ENCODE assay signal across 21 cellular contexts in genomic region chr3:12351145-12351544, GRCh38.
DNase-seq lines count a peak whose midpoint lies in the region; ATAC-seq and TF ChIP-seq lines count a peak whose summit lies in the region.
"Had no signal": no experiment of that assay in that cellular context is flagged by ENCODE, and none has a peak within 500 bp of the region (broad histone marks: within the 10 kb centered on the region; RNA-seq: fewer than 3 reads in every experiment).

No MANE protein-coding gene starts in this region.

- H3K27me3 ChIP-seq in Loucy (ENCODE audit: insufficient read depth, low read length, poor library complexity, severe bottlenecking) (no peaks in the 10 kb centered on the region), adipocyte (replicated peaks; ENCODE audit: control insufficient read depth, insufficient read depth, low read length) (no peaks in the 10 kb centered on the region), skeletal muscle satellite cell (ENCODE audit: control insufficient read depth, insufficient read depth, low read length) (no peaks in the 10 kb centered on the region), neural progenitor cell (peaks cover 17% of the 10 kb centered on the region)
- H3K27me3 ChIP-seq: BLaER1, testis had no signal

- no peaks in the 10 kb centered on the region for H3K36me3 Mint-ChIP-seq in neural progenitor cell

- no peak overlapping the region for H3K27ac ChIP-seq in neural progenitor cell
- H3K27ac ChIP-seq: BLaER1, esophagus muscularis mucosa, parathyroid adenoma, testis had no signal

- no peaks in the 10 kb centered on the region for H4K20me1 ChIP-seq in Loucy (ENCODE audit: insufficient read depth, low read length, poor library complexity, severe bottlenecking)
- no peaks in the 10 kb centered on the region for H4K20me1 ChIP-seq in neural progenitor cell (ENCODE audit: low read depth)
- H4K20me1 ChIP-seq: BLaER1 had no signal

- no peak overlapping the region for H3K9ac ChIP-seq in Loucy (ENCODE audit: low read depth, low read length, poor library complexity, severe bottlenecking)
- H3K9ac ChIP-seq in adipocyte (ENCODE audit: low read length): peak overlapping the region; percentile 89
- no peak overlapping the region for H3K9ac ChIP-seq in skeletal muscle satellite cell (ENCODE audit: low read depth, low read length)
- H3K9ac ChIP-seq in neural progenitor cell: no peak overlapping the region
- H3K9ac ChIP-seq: BLaER1, parathyroid adenoma had no signal

- peaks cover 51% of the 10 kb centered on the region for H3K4me1 ChIP-seq in Loucy (ENCODE audit: insufficient read depth, low read length, poor library complexity, severe bottlenecking)
- H3K4me1 ChIP-seq in adipocyte (ENCODE audit: control insufficient read depth, insufficient read depth, low read length): peaks cover 74% of the 10 kb centered on the region
- H3K4me1 ChIP-seq in skeletal muscle satellite cell (ENCODE audit: control insufficient read depth, insufficient read depth, low read length): peaks cover 30% of the 10 kb centered on the region
- H3K4me1 ChIP-seq in neural progenitor cell: no peaks in the 10 kb centered on the region
- H3K4me1 ChIP-seq: BLaER1 had no signal

- H3K79me2 ChIP-seq in Loucy (ENCODE audit: insufficient read depth, low read length) (no peaks in the 10 kb centered on the region), neural progenitor cell (ENCODE audit: low read depth) (no peaks in the 10 kb centered on the region)
- H3K79me2 ChIP-seq: parathyroid adenoma had no signal

- H3K9me3 Mint-ChIP-seq in neural progenitor cell: no peaks in the 10 kb centered on the region
- H3K9me3 Mint-ChIP-seq: activated CD4-positive, alpha-beta T cell treated with anti-CD3 and anti-CD28 coated beads, Interleukin-2, amount 10 ng/mL, durations not matched to agents 7 days and 5 days; activated naive CD8-positive, alpha-beta T cell treated with anti-CD3 and anti-CD28 coated beads, Interleukin-2, amount 50 U/mL, for 24 hours; activated T-cell treated with anti-CD3 and anti-CD28 coated beads, Interleukin-2, amount 50 U/mL, for 72 hours had no signal

- H3K36me3 ChIP-seq in Loucy (ENCODE audit: insufficient read depth, low read length): no peaks in the 10 kb centered on the region
- H3K36me3 ChIP-seq in adipocyte (ENCODE audit: control insufficient read depth, insufficient read depth, low read length, severe bottlenecking): peaks cover 5% of the 10 kb centered on the region
- H3K36me3 ChIP-seq in skeletal muscle satellite cell (ENCODE audit: insufficient read depth, low read length): no peaks in the 10 kb centered on the region
- H3K36me3 ChIP-seq in neural progenitor cell: no peaks in the 10 kb centered on the region
- H3K36me3 ChIP-seq: BLaER1, esophagus muscularis mucosa, HAP-1 had no signal

- H3K9me3 ChIP-seq in Loucy (ENCODE audit: insufficient read depth, low read depth, low read length) (no peaks in the 10 kb centered on the region), adipocyte (ENCODE audit: control insufficient read depth, low read length) (no peaks in the 10 kb centered on the region), skeletal muscle satellite cell (replicated peaks; ENCODE audit: low read length) (no peaks in the 10 kb centered on the region), neural progenitor cell (ENCODE audit: low read depth) (no peaks in the 10 kb centered on the region)
- H3K9me3 ChIP-seq: BLaER1, esophagus muscularis mucosa, HAP-1, testis had no signal

- no peak for TF ChIP-seq CTCF in Loucy (conservative IDR thresholded peaks at IDR 0.05; ENCODE audit: low read length)
- no peak for TF ChIP-seq CTCF in neural progenitor cell (IDR thresholded peaks at IDR 0.05)

- H3K4me2 ChIP-seq in Loucy (ENCODE audit: low read depth, low read length, poor library complexity, severe bottlenecking): no peak overlapping the region
- H3K4me2 ChIP-seq in skeletal muscle satellite cell (ENCODE audit: low read length): peak overlapping the region; percentile 21
- no peak overlapping the region for H3K4me2 ChIP-seq in neural progenitor cell
- H3K4me2 ChIP-seq: BLaER1 had no signal

- H3K9me2 ChIP-seq in Loucy (replicated peaks; ENCODE audit: low read depth, low read length): no peaks in the 10 kb centered on the region

- H2AFZ ChIP-seq in Loucy (ENCODE audit: low read length) (peak overlapping the region; percentile 23; the same call in 1 of the 2 replicates), neural progenitor cell (replicated peaks) (no peak overlapping the region)
- H2AFZ ChIP-seq: parathyroid adenoma had no signal

- peaks cover 2% of the 10 kb centered on the region for H3K27me3 Mint-ChIP-seq in neural progenitor cell (ENCODE audit: insufficient read depth, low read depth)

- H3K4me1 Mint-ChIP-seq in neural progenitor cell: no peaks in the 10 kb centered on the region
- H3K4me1 Mint-ChIP-seq: activated CD4-positive, alpha-beta T cell treated with anti-CD3 and anti-CD28 coated beads, Interleukin-2, amount 10 ng/mL, durations not matched to agents 7 days and 5 days had no signal

- no peak overlapping the region for H3K27ac Mint-ChIP-seq in neural progenitor cell
- H3K27ac Mint-ChIP-seq: activated CD4-positive, alpha-beta T cell treated with anti-CD3 and anti-CD28 coated beads, Interleukin-2, amount 10 ng/mL, durations not matched to agents 7 days and 5 days; activated naive CD8-positive, alpha-beta T cell treated with anti-CD3 and anti-CD28 coated beads, Interleukin-2, amount 50 U/mL, for 24 hours; activated T-cell treated with anti-CD3 and anti-CD28 coated beads, Interleukin-2, amount 50 U/mL, for 72 hours had no signal

- DNase-seq in adipocyte (ENCODE audit: low read depth) (peak; percentile 40), left lobe of liver (ENCODE audit: low spot score) (peak; percentile 73), NCI-H2227 treated with DMSO at 0.1 percent for 48 hours (lab: John Stamatoyannopoulos, UW) (no peak), neural progenitor cell (ENCODE audit: low spot score) (no peak), occipital lobe (lab: John Stamatoyannopoulos, UW) (no peak), OCI-M1 (lab: John Stamatoyannopoulos, UW) (no peak)
- DNase-seq: activated CD4-positive, alpha-beta T cell treated with anti-CD3 and anti-CD28 coated beads, Interleukin-2, amount 10 ng/mL, durations not matched to agents 7 days and 5 days; activated naive CD8-positive, alpha-beta T cell treated with anti-CD3 and anti-CD28 coated beads, Interleukin-2, amount 50 U/mL, for 24 hours; activated T-cell treated with anti-CD3 and anti-CD28 coated beads, Interleukin-2, amount 50 U/mL, for 72 hours; cortex of kidney; DMS53; midbrain; NCI-H2081 treated with DMSO at 0.1 percent for 48 hours; NCI-H774 had no signal

- H3K4me3 ChIP-seq in Loucy (ENCODE audit: low read length, poor library complexity, severe bottlenecking): no peak overlapping the region
- peak overlapping the region; percentile 81 for H3K4me3 ChIP-seq in adipocyte (ENCODE audit: low read length)
- no peak overlapping the region for H3K4me3 ChIP-seq in skeletal muscle satellite cell (ENCODE audit: low read length)
- no peak overlapping the region for H3K4me3 ChIP-seq in neural progenitor cell
- H3K4me3 ChIP-seq: BLaER1, esophagus muscularis mucosa, HAP-1, testis had no signal

- no peak overlapping the region for H3K4me3 Mint-ChIP-seq in neural progenitor cell
- H3K4me3 Mint-ChIP-seq: activated CD4-positive, alpha-beta T cell treated with anti-CD3 and anti-CD28 coated beads, Interleukin-2, amount 10 ng/mL, durations not matched to agents 7 days and 5 days; activated naive CD8-positive, alpha-beta T cell treated with anti-CD3 and anti-CD28 coated beads, Interleukin-2, amount 50 U/mL, for 24 hours; activated T-cell treated with anti-CD3 and anti-CD28 coated beads, Interleukin-2, amount 50 U/mL, for 72 hours had no signal

- peak; percentile 71 for ATAC-seq in left lobe of liver
- ATAC-seq: activated naive CD8-positive, alpha-beta T cell treated with anti-CD3 and anti-CD28 coated beads, Interleukin-2, amount 50 U/mL, for 24 hours; activated T-cell treated with anti-CD3 and anti-CD28 coated beads, Interleukin-2, amount 50 U/mL, for 72 hours had no signal

- no peaks in the 10 kb centered on the region for H3F3A ChIP-seq in Loucy (ENCODE audit: low read depth)
- H3F3A ChIP-seq in neural progenitor cell (ENCODE audit: low read depth): no peaks in the 10 kb centered on the region

Comparison
In these comparisons a context has a peak if more than half of its experiments do, and no peak if none do; other contexts are left out.
1. DNase-seq: peak in adipocyte (single experiment) and left lobe of liver (single experiment); none in NCI-H2227 treated with DMSO at 0.1 percent for 48 hours (single experiment), neural progenitor cell (single experiment), occipital lobe (single experiment) and OCI-M1 (single experiment).